In genomic region chr20:45322952-45323383, GRCh38 we compare ENCODE assay signal across 8 cellular contexts. TPM values are rescaled to one million over a fixed set of nuclear protein-coding genes. Genes with fewer than 3 reads are reported as not detected.
A peak's percentile ranks its signal among the peaks of the same experiment; 100 is the strongest.
DNase-seq lines count a peak whose midpoint lies in the region; ATAC-seq and TF ChIP-seq lines count a peak whose summit lies in the region.

No MANE protein-coding gene starts in this region.

- peaks cover 8% of the 10 kb centered on the region for H3K27me3 Mint-ChIP-seq in nephron progenitor cell (ENCODE audit: low read depth, poor library complexity)

- no peak overlapping the region for H3K4me3 ChIP-seq in gastrocnemius medialis

- no peak overlapping the region for H3K27ac Mint-ChIP-seq in nephron progenitor cell

- H3K27me3 ChIP-seq in foreskin keratinocyte (peaks cover 5% of the 10 kb centered on the region), gastrocnemius medialis (no peaks in the 10 kb centered on the region)

- no peak for TF ChIP-seq POLR2A in gastrocnemius medialis (IDR thresholded peaks at IDR 0.05)

- ATAC-seq in foreskin keratinocyte (no peak), gastrocnemius medialis (peak; percentile 84 to 89)

- peaks cover 13% of the 10 kb centered on the region for H3K36me3 Mint-ChIP-seq in nephron progenitor cell (ENCODE audit: low read depth)

- CTCF ChIA-PET in HEK293T (lab: Yijun Ruan, JAX): interaction anchor here (0.5 to 1.8 kb wide), 10 partner anchors 13 to 497 kb away, joined by 3 to 8 read pairs (median 4); no protein-coding TSS in a partner anchor

- peak; percentile 52 for TF ChIP-seq CTCF in foreskin keratinocyte (conservative IDR thresholded peaks at IDR 0.05)
- peak; percentile 53 to 69 (median 60) for TF ChIP-seq CTCF in gastrocnemius medialis (IDR thresholded peaks at IDR 0.05 in 4 of 5, conservative IDR thresholded peaks at IDR 0.05 in 1 of 5)
- no peak for TF ChIP-seq CTCF in nephron progenitor cell (IDR thresholded peaks at IDR 0.05)

- intact Hi-C loops in gastrocnemius medialis (cut with DNase I; ENCODE audit: low total_unique reads): loop anchor here (1.0 to 2.0 kb wide), 6 partner anchors 35 to 114 kb away; partner anchors contain the start of genes PIGT and SYS1

- H3K4me1 ChIP-seq in foreskin keratinocyte (no peaks in the 10 kb centered on the region), gastrocnemius medialis (no peaks in the 10 kb centered on the region)

- no peak overlapping the region for H3K4me3 Mint-ChIP-seq in nephron progenitor cell

- in situ Hi-C loops in gastrocnemius medialis (cut with MboI; ENCODE audit: low sequenced_read_pairs in 4 of 4): loop anchor here in 2 of 4 donors (5.0 kb wide), 3 partner anchors 49 to 449 kb away; no protein-coding TSS in a partner anchor

- DNase-seq in Ammon's horn (ENCODE audit: low spot score): peak; percentile 87
- no peak for DNase-seq in HEK293T (ENCODE audit: extremely low spot score)
- DNase-seq in SHP77 treated with DMSO at 0.1 percent for 48 hours (lab: John Stamatoyannopoulos, UW): peak; percentile 38
- peak in 1 of 2 donors; percentile 17 for DNase-seq in foreskin keratinocyte
- peak; percentile 95 to 98 for DNase-seq in gastrocnemius medialis
- no peak for DNase-seq in activated effector memory CD4-positive, alpha-beta T cell treated with Interleukin-2 at 50 U/mL for 16 hours
- no peak for DNase-seq in NK-92 treated with Interleukin-12 subunit alpha and Interleukin-12 subunit beta, amount 100 ng/mL, for 24 hours (lab: John Stamatoyannopoulos, UW)
- DNase-seq in nephron progenitor cell: no peak

- H3K4me1 Mint-ChIP-seq in nephron progenitor cell: peaks cover 17% of the 10 kb centered on the region

- peaks cover 0 to 23% of the 10 kb centered on the region in 2 donors for H3K36me3 ChIP-seq in gastrocnemius medialis

- no peaks in the 10 kb centered on the region for H3K9me3 Mint-ChIP-seq in nephron progenitor cell

- no peak overlapping the region for H3K27ac ChIP-seq in foreskin keratinocyte
- H3K27ac ChIP-seq in gastrocnemius medialis: peak overlapping the region; percentile 90 to 100 (median 92)

- H3K9me3 ChIP-seq in gastrocnemius medialis: no peaks in the 10 kb centered on the region

- POLR2A ChIA-PET in HEK293T (lab: Yijun Ruan, JAX): interaction anchor here (1.0 kb wide), 1 partner anchor 24 kb away, joined by 3 read pairs; no protein-coding TSS in a partner anchor

TF ChIP-seq in HEK293T, 16 proteins besides CTCF, POLR2A, EP300 and RAD21:
- no peak for TF ChIP-seq ARNT (IDR thresholded peaks at IDR 0.05)
- TF ChIP-seq, protein P1, sequence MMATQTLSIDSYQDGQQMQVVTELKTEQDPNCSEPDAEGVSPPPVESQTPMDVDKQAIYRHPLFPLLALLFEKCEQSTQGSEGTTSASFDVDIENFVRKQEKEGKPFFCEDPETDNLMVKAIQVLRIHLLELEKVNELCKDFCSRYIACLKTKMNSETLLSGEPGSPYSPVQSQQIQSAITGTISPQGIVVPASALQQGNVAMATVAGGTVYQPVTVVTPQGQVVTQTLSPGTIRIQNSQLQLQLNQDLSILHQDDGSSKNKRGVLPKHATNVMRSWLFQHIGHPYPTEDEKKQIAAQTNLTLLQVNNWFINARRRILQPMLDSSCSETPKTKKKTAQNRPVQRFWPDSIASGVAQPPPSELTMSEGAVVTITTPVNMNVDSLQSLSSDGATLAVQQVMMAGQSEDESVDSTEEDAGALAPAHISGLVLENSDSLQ (IDR thresholded peaks at IDR 0.05): peak; percentile 72

RNA-seq across cellular contexts. Expression of gene MATN4, which starts 14.9 kb away (rescaled TPM):
- total RNA-seq in foreskin keratinocyte (0.10 TPM in 1 of 2 replicates, not detected in the other), gastrocnemius medialis (not detected)
- polyA plus RNA-seq in foreskin keratinocyte: 0.02 and 0.06 TPM in 2 replicates

RNA-seq across cellular contexts. Expression of gene RBPJL, which starts 16.3 kb away (rescaled TPM):
- total RNA-seq in foreskin keratinocyte (not detected in 2 replicates), gastrocnemius medialis (not detected)
- not detected in 2 replicates for polyA plus RNA-seq in foreskin keratinocyte

RNA-seq across cellular contexts. Expression of gene SDC4, which starts 25.3 kb away (rescaled TPM):
- total RNA-seq in foreskin keratinocyte: 169 and 187 TPM in 2 replicates
- 136 and 143 TPM in 2 replicates for polyA plus RNA-seq in foreskin keratinocyte
- total RNA-seq in gastrocnemius medialis: 100 to 1,000 TPM in 2 of 4 donors, 10 to 100 TPM in 2; 50.4 to 168 (median 97.8) TPM

RNA-seq across cellular contexts. Expression of gene SYS1, which starts 40.0 kb away (rescaled TPM):
- total RNA-seq in foreskin keratinocyte (18.0 and 18.7 TPM in 2 replicates), gastrocnemius medialis (10 to 100 TPM; 34.0 to 59.5 (median 43.7) TPM)
- polyA plus RNA-seq in foreskin keratinocyte: 19.8 and 20.3 TPM in 2 replicates

RNA-seq across cellular contexts. Expression of gene TP53TG5, which starts 55.2 kb away (rescaled TPM):
- total RNA-seq in foreskin keratinocyte: not detected in 2 replicates
- not detected in 2 replicates for polyA plus RNA-seq in foreskin keratinocyte
- total RNA-seq in gastrocnemius medialis: not detected

Comparison
In these comparisons a context has a peak if more than half of its experiments do, and no peak if none do; other contexts are left out.
1. DNase-seq: peak in Ammon's horn (single experiment), SHP77 treated with DMSO at 0.1 percent for 48 hours (single experiment) and gastrocnemius medialis (2 of 2); none in HEK293T (single experiment), activated effector memory CD4-positive, alpha-beta T cell treated with Interleukin-2 at 50 U/mL for 16 hours (single experiment), NK-92 treated with Interleukin-12 subunit alpha and Interleukin-12 subunit beta, amount 100 ng/mL, for 24 hours (single experiment) and nephron progenitor cell (single experiment).